20 cellular contexts compared by ENCODE assay signal in genomic region chr5:16983022-16983639, GRCh38. TPM values are rescaled to one million over a fixed set of nuclear protein-coding genes. Genes with fewer than 3 reads are reported as not detected.
DNase-seq lines count a peak whose midpoint lies in the region; ATAC-seq and TF ChIP-seq lines count a peak whose summit lies in the region.
"Had no signal": no experiment of that assay in that cellular context is flagged by ENCODE, and none has a peak within 500 bp of the region (broad histone marks: within the 10 kb centered on the region; RNA-seq: fewer than 3 reads in every experiment).

No MANE protein-coding gene starts in this region.

- H3K36me3 Mint-ChIP-seq in Calu3 (ENCODE audit: insufficient read depth, unreplicated experiment) (peaks cover 5% of the 10 kb centered on the region), osteocyte (ENCODE audit: unreplicated experiment) (no peaks in the 10 kb centered on the region), glutamatergic neuron (ENCODE audit: unreplicated experiment) (peaks cover 4% of the 10 kb centered on the region), chondrocyte (ENCODE audit: low read depth) (no peaks in the 10 kb centered on the region)
- H3K36me3 Mint-ChIP-seq: CD4-positive, CD25-positive, alpha-beta regulatory T cell; naive B cell; stimulated activated memory B cell treated with anti-CD40 and anti-IgM and Interleukin-4, amounts not matched to agents 10 μg/mL and 1 μg/mL and 100 μg/mL, for 72 hours; T-cell had no signal

- CTCF ChIA-PET in Calu3 (lab: Charles Lee), result no interaction called here

- H3K4me1 Mint-ChIP-seq in Calu3 (ENCODE audit: low read depth, unreplicated experiment), result peaks cover 20% of the 10 kb centered on the region
- H3K4me1 Mint-ChIP-seq in osteocyte (ENCODE audit: unreplicated experiment), result peaks cover 16% of the 10 kb centered on the region
- no peaks in the 10 kb centered on the region for H3K4me1 Mint-ChIP-seq in glutamatergic neuron (ENCODE audit: low read depth, unreplicated experiment)
- peaks cover 9% of the 10 kb centered on the region for H3K4me1 Mint-ChIP-seq in chondrocyte (ENCODE audit: low read depth)
- H3K4me1 Mint-ChIP-seq: CD4-positive, CD25-positive, alpha-beta regulatory T cell; naive B cell; stimulated activated memory B cell treated with anti-CD40 and anti-IgM and Interleukin-4, amounts not matched to agents 10 μg/mL and 1 μg/mL and 100 μg/mL, for 72 hours; T-cell had no signal

- TF ChIP-seq CTCF in Calu3 (IDR thresholded peaks at IDR 0.05; ENCODE audit: unreplicated experiment) (no peak), osteocyte (IDR thresholded peaks at IDR 0.05) (no peak), glutamatergic neuron (IDR thresholded peaks at IDR 0.05; ENCODE audit: partially characterized antibody, unreplicated experiment) (no peak), chondrocyte (IDR thresholded peaks at IDR 0.05) (no peak)

- DNase-seq in Calu3 (peak; percentile 56), SW480 (ENCODE audit: low spot score) (peak; percentile 64), islet precursor cell (peak; percentile 74), osteocyte (ENCODE audit: extremely low spot score, unreplicated experiment) (no peak), glutamatergic neuron (no peak), chondrocyte (ENCODE audit: low spot score) (no peak), SHP77 (lab: John Stamatoyannopoulos, UW) (no peak)
- DNase-seq: ACHN; activated CD4-positive, alpha-beta T cell treated with anti-CD3 and anti-CD28 coated beads, Interleukin-2, amount 50 U/mL, for 1 hour; activated naive CD4-positive, alpha-beta T cell; activated T-cell treated with anti-CD3 and anti-CD28 coated beads for 4 hours; body of pancreas; CD4-positive, CD25-positive, alpha-beta regulatory T cell; erythroblast; naive B cell; NCI-H187; T-cell; tibial artery had no signal

- no peak for ATAC-seq in GM19452 (IDR thresholded peaks at IDR 0.05; ENCODE audit: unreplicated experiment)
- ATAC-seq: body of pancreas; stimulated activated memory B cell treated with anti-CD40 and anti-IgM and Interleukin-4, amounts not matched to agents 10 μg/mL and 1 μg/mL and 100 μg/mL, for 72 hours; T-cell had no signal

- H3K4me3 Mint-ChIP-seq in Calu3 (ENCODE audit: low read depth, unreplicated experiment) (peak overlapping the region; percentile 36), osteocyte (ENCODE audit: unreplicated experiment) (peak overlapping the region; percentile 45), glutamatergic neuron (ENCODE audit: unreplicated experiment) (no peak overlapping the region), chondrocyte (ENCODE audit: unreplicated experiment) (no peak overlapping the region)
- H3K4me3 Mint-ChIP-seq: CD4-positive, CD25-positive, alpha-beta regulatory T cell; naive B cell; stimulated activated memory B cell treated with anti-CD40 and anti-IgM and Interleukin-4, amounts not matched to agents 10 μg/mL and 1 μg/mL and 100 μg/mL, for 72 hours; T-cell had no signal

- intact Hi-C loops in Calu3 (cut with micrococcal nuclease; ENCODE audit: unreplicated experiment), result no loop called here

- H3K27ac Mint-ChIP-seq in Calu3 (ENCODE audit: unreplicated experiment), result no peak overlapping the region
- peak overlapping the region; percentile 76 for H3K27ac Mint-ChIP-seq in osteocyte (ENCODE audit: unreplicated experiment)
- H3K27ac Mint-ChIP-seq in glutamatergic neuron (ENCODE audit: unreplicated experiment), result no peak overlapping the region
- no peak overlapping the region for H3K27ac Mint-ChIP-seq in chondrocyte (ENCODE audit: unreplicated experiment)
- H3K27ac Mint-ChIP-seq: CD4-positive, CD25-positive, alpha-beta regulatory T cell; naive B cell; stimulated activated memory B cell treated with anti-CD40 and anti-IgM and Interleukin-4, amounts not matched to agents 10 μg/mL and 1 μg/mL and 100 μg/mL, for 72 hours; T-cell had no signal

- BruUV-seq in Calu3 (replicated peaks; lab: Mats Ljungman, UMichigan), result no TSS peak

- H3K27me3 Mint-ChIP-seq in Calu3 (ENCODE audit: unreplicated experiment), result no peaks in the 10 kb centered on the region
- no peaks in the 10 kb centered on the region for H3K27me3 Mint-ChIP-seq in osteocyte (ENCODE audit: unreplicated experiment)
- no peaks in the 10 kb centered on the region for H3K27me3 Mint-ChIP-seq in glutamatergic neuron (ENCODE audit: unreplicated experiment)
- H3K27me3 Mint-ChIP-seq in chondrocyte (ENCODE audit: low read depth), result peaks cover 2% of the 10 kb centered on the region
- H3K27me3 Mint-ChIP-seq: CD4-positive, CD25-positive, alpha-beta regulatory T cell; stimulated activated memory B cell treated with anti-CD40 and anti-IgM and Interleukin-4, amounts not matched to agents 10 μg/mL and 1 μg/mL and 100 μg/mL, for 72 hours had no signal

- H3K9me3 Mint-ChIP-seq in Calu3 (ENCODE audit: low read depth, unreplicated experiment) (no peaks in the 10 kb centered on the region), osteocyte (ENCODE audit: unreplicated experiment) (peaks cover 4% of the 10 kb centered on the region), glutamatergic neuron (ENCODE audit: unreplicated experiment) (no peaks in the 10 kb centered on the region), chondrocyte (ENCODE audit: low read depth) (no peaks in the 10 kb centered on the region)
- H3K9me3 Mint-ChIP-seq: stimulated activated memory B cell treated with anti-CD40 and anti-IgM and Interleukin-4, amounts not matched to agents 10 μg/mL and 1 μg/mL and 100 μg/mL, for 72 hours had no signal

RNA-seq across cellular contexts. Expression of gene MYO10, which starts 47.0 kb away (rescaled TPM):
- total RNA-seq in Calu3 (2022) (69.6 and 101 TPM in 2 replicates), osteocyte (87.8 and 89.5 TPM in 2 replicates), glutamatergic neuron (ENCODE audit: unreplicated experiment) (23.1 TPM), chondrocyte (51.9 to 55.4 TPM (median 54.5 TPM) in 3 replicates)

Comparison
In these comparisons a context has a peak if more than half of its experiments do, and no peak if none do; other contexts are left out.
1. DNase-seq: peak in Calu3 (single experiment), SW480 (single experiment) and islet precursor cell (single experiment); none in osteocyte (single experiment), glutamatergic neuron (single experiment), chondrocyte (single experiment) and SHP77 (0 of 2).
2. H3K4me3 Mint-ChIP-seq: peak in Calu3 (single experiment) and osteocyte (single experiment); none in glutamatergic neuron (single experiment) and chondrocyte (single experiment).